In the genomic region with DNA sequence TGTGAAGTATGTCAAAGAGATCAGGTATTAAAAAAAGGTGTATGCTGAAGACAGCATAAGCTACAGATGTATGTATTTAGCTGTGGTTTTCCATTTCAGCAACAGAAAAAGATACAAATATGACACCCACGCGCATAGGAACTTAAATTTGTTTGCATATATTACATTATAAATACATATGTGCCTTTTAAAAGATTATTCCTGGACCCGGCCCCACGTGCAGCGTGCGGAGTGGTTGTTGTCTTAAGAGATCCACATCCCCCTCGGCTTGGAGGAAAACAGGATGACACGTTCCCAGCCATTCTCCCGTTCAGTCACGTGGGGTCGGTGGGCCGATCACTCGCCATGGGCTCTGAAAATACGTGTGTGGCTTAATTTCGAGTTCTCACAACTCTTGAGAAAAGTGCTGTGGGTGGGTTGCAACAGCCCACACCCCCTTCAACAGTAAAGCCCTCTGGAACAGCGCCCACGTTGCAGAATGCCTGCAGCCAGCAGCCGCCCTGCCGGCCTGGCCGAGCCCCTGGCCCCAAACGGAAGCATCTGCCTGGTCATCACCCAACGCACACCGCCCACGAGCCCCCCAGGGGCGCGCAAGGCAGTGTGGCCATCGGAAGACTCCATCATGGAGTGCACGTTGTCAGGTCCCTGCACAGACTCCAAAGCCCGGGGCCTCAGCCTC, we compare ENCODE assay signal across 1 cellular context.
TF ChIP-seq lines count a peak whose summit lies in the region.

No MANE protein-coding gene starts in this region.

TF ChIP-seq in SK-N-SH treated with all-trans-retinoic acid at 6 μM for 48 hours, 23 proteins besides CTCF, POLR2A, EP300 and RAD21 (continued from another document):
- TF ChIP-seq BACH2 (CRISPR knock-in tag; IDR thresholded peaks at IDR 0.05; ENCODE audit: borderline replicate concordance) (no peak), ZC3H10 (CRISPR knock-in tag; IDR thresholded peaks at IDR 0.05) (no peak), GLIS3 (CRISPR knock-in tag; IDR thresholded peaks at IDR 0.05) (no peak), TOX (CRISPR knock-in tag; IDR thresholded peaks at IDR 0.05; ENCODE audit: borderline replicate concordance) (no peak), ISL1 (CRISPR knock-in tag; IDR thresholded peaks at IDR 0.05) (no peak), OSR1 (CRISPR knock-in tag; IDR thresholded peaks at IDR 0.05) (no peak), ZNF8 (CRISPR knock-in tag; IDR thresholded peaks at IDR 0.05) (no peak), TCF4 (CRISPR knock-in tag; IDR thresholded peaks at IDR 0.05; ENCODE audit: borderline replicate concordance) (no peak), ZNF70 (CRISPR knock-in tag; IDR thresholded peaks at IDR 0.05) (no peak), PPARA (CRISPR knock-in tag; IDR thresholded peaks at IDR 0.05; ENCODE audit: borderline replicate concordance) (no peak), ZFP3 (CRISPR knock-in tag; IDR thresholded peaks at IDR 0.05) (no peak)
- TF ChIP-seq, protein P1, sequence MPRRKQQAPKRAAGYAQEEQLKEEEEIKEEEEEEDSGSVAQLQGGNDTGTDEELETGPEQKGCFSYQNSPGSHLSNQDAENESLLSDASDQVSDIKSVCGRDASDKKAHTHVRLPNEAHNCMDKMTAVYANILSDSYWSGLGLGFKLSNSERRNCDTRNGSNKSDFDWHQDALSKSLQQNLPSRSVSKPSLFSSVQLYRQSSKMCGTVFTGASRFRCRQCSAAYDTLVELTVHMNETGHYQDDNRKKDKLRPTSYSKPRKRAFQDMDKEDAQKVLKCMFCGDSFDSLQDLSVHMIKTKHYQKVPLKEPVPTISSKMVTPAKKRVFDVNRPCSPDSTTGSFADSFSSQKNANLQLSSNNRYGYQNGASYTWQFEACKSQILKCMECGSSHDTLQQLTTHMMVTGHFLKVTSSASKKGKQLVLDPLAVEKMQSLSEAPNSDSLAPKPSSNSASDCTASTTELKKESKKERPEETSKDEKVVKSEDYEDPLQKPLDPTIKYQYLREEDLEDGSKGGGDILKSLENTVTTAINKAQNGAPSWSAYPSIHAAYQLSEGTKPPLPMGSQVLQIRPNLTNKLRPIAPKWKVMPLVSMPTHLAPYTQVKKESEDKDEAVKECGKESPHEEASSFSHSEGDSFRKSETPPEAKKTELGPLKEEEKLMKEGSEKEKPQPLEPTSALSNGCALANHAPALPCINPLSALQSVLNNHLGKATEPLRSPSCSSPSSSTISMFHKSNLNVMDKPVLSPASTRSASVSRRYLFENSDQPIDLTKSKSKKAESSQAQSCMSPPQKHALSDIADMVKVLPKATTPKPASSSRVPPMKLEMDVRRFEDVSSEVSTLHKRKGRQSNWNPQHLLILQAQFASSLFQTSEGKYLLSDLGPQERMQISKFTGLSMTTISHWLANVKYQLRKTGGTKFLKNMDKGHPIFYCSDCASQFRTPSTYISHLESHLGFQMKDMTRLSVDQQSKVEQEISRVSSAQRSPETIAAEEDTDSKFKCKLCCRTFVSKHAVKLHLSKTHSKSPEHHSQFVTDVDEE (CRISPR knock-in tag; IDR thresholded peaks at IDR 0.05), result no peak
- TF ChIP-seq, protein P2, sequence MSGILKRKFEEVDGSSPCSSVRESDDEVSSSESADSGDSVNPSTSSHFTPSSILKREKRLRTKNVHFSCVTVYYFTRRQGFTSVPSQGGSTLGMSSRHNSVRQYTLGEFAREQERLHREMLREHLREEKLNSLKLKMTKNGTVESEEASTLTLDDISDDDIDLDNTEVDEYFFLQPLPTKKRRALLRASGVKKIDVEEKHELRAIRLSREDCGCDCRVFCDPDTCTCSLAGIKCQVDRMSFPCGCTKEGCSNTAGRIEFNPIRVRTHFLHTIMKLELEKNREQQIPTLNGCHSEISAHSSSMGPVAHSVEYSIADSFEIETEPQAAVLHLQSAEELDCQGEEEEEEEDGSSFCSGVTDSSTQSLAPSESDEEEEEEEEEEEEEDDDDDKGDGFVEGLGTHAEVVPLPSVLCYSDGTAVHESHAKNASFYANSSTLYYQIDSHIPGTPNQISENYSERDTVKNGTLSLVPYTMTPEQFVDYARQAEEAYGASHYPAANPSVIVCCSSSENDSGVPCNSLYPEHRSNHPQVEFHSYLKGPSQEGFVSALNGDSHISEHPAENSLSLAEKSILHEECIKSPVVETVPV (CRISPR knock-in tag; IDR thresholded peaks at IDR 0.05), result no peak
TF ChIP-seq in SK-N-SH treated with all-trans-retinoic acid at 6 μM for 48 hours: peak in this region for 0.
